In genomic region chr12:131053567-131053966, GRCh38 we compare ENCODE assay signal across 27 cellular contexts.
A peak's percentile ranks its signal among the peaks of the same experiment; 100 is the strongest.
DNase-seq lines count a peak whose midpoint lies in the region; ATAC-seq, FAIRE-seq and TF ChIP-seq lines count a peak whose summit lies in the region.
"Had no signal": no experiment of that assay in that cellular context is flagged by ENCODE, and none has a peak within 500 bp of the region (broad histone marks: within the 10 kb centered on the region; RNA-seq: fewer than 3 reads in every experiment).

No MANE protein-coding gene starts in this region.

- no peak overlapping the region for H3K4me3 ChIP-seq in BLaER1
- H3K4me3 ChIP-seq in GM23338, result no peak overlapping the region
- no peak overlapping the region for H3K4me3 ChIP-seq in K562
- no peak overlapping the region for H3K4me3 ChIP-seq in heart right ventricle
- H3K4me3 ChIP-seq: A549, GM12878 had no signal

- DNase-seq in GM23338 (ENCODE audit: low spot score) (no peak), NCI-H526 treated with DMSO at 0.1 percent for 48 hours (lab: John Stamatoyannopoulos, UW) (peak; percentile 11), K562 (ENCODE audit: extremely low read depth in 1 of 4, low spot score in 3 of 4) (no peak), T-helper 1 cell (no peak), heart right ventricle (no peak)
- DNase-seq: BE2C; C1 segment of cervical spinal cord; CD4-positive, CD25-positive, alpha-beta regulatory T cell; COR-L47; DMS 273 treated with DMSO at 0.1 percent for 48 hours; DMS153; DMS53; DMS79; DND-41; EL; GDM1 had no signal

- intact Hi-C loops in K562 (cut with micrococcal nuclease), result no loop called here
- intact Hi-C loops in heart right ventricle (cut with DNase I), result no loop called here

- no peaks in the 10 kb centered on the region for H3K9me3 Mint-ChIP-seq in GM23338
- H3K9me3 Mint-ChIP-seq: CD4-positive, alpha-beta memory T cell; CD8-positive, alpha-beta memory T cell had no signal

- TF ChIP-seq POLR2A in K562 (conservative IDR thresholded peaks at IDR 0.05), result no peak

- H3K9ac ChIP-seq in BLaER1 (no peak overlapping the region; the same call in 1 of the 2 replicates), K562 (ENCODE audit: insufficient read depth in 1 of 2, low read depth in 2 of 2, low read length in 2 of 2) (no peak overlapping the region)

- peak overlapping the region; percentile 38; the same call in 1 of the 2 replicates for H2AFZ ChIP-seq in GM23338
- no peak overlapping the region for H2AFZ ChIP-seq in K562 (ENCODE audit: low read depth, low read length)

- POLR2A ChIA-PET in K562 (lab: Yijun Ruan, JAX), result no interaction called here

- no peaks in the 10 kb centered on the region for H3F3A ChIP-seq in GM23338 (replicated peaks; ENCODE audit: low read depth)

- CTCF ChIA-PET in K562 (lab: Yijun Ruan, JAX; ENCODE audit: low intra/inter-chr PET ratio), result no interaction called here

- no peaks in the 10 kb centered on the region for H3K9me2 ChIP-seq in GM23338 (ENCODE audit: insufficient read depth)

- no peak overlapping the region for H3K4me3 Mint-ChIP-seq in GM23338
- H3K4me3 Mint-ChIP-seq: CD14-positive monocyte; CD4-positive, alpha-beta memory T cell; CD4-positive, CD25-positive, alpha-beta regulatory T cell; CD8-positive, alpha-beta memory T cell had no signal

- H3K27ac Mint-ChIP-seq in GM23338, result no peak overlapping the region
- H3K27ac Mint-ChIP-seq: CD14-positive monocyte; CD4-positive, alpha-beta memory T cell; CD4-positive, CD25-positive, alpha-beta regulatory T cell; CD8-positive, alpha-beta memory T cell had no signal

- in situ Hi-C loops in K562 (cut with MboI), result no loop called here

- H3K9me3 ChIP-seq in BLaER1 (peaks cover 7% of the 10 kb centered on the region; the same call in 1 of the 2 replicates), K562 (replicated peaks; ENCODE audit: control insufficient read depth, insufficient read depth, low read depth, low read length) (no peaks in the 10 kb centered on the region), heart right ventricle (no peaks in the 10 kb centered on the region)
- H3K9me3 ChIP-seq: A549, BE2C had no signal

- no TSS peak for BruUV-seq in K562 (replicated peaks; lab: Mats Ljungman, UMichigan)

- peaks cover 6% of the 10 kb centered on the region; the same call in 2 of the 3 replicates for H3K4me1 Mint-ChIP-seq in GM23338
- H3K4me1 Mint-ChIP-seq: CD4-positive, CD25-positive, alpha-beta regulatory T cell had no signal

- H3K79me2 ChIP-seq in GM23338 (replicated peaks; ENCODE audit: insufficient read depth), result no peaks in the 10 kb centered on the region
- no peaks in the 10 kb centered on the region for H3K79me2 ChIP-seq in K562 (ENCODE audit: control insufficient read depth, insufficient read depth, low read length)

- WGBS in K562 (ENCODE audit: insufficient coverage, low coverage, missing lambda C conversion rate), result 12% methylated on average over 6 of the region's 6 CpGs
- 89 to 92% methylated on average over 6 of the region's 6 CpGs for WGBS in heart right ventricle, 2 donors

- H3K27ac ChIP-seq in BLaER1, result no peak overlapping the region
- no peak overlapping the region for H3K27ac ChIP-seq in GM23338 (ENCODE audit: low read depth)
- H3K27ac ChIP-seq in K562 (ENCODE audit: extremely low read depth, low read depth, low read length), result no peak overlapping the region
- H3K27ac ChIP-seq in heart right ventricle, result no peak overlapping the region
- H3K27ac ChIP-seq: 22Rv1, A549 had no signal

- no peak for ATAC-seq in GM23338
- no peak for ATAC-seq in K562
- ATAC-seq in heart right ventricle, result no peak
- no peak for ATAC-seq in GM18858 (IDR thresholded peaks at IDR 0.05; ENCODE audit: unreplicated experiment)
- ATAC-seq: A549 had no signal

- H3K36me3 ChIP-seq in BLaER1, result no peaks in the 10 kb centered on the region
- no peaks in the 10 kb centered on the region for H3K36me3 ChIP-seq in GM23338 (ENCODE audit: insufficient read depth)
- H3K36me3 ChIP-seq in K562 (ENCODE audit: control insufficient read depth, insufficient read depth, low read length), result no peaks in the 10 kb centered on the region
- H3K36me3 ChIP-seq in heart right ventricle, result no peaks in the 10 kb centered on the region
- H3K36me3 ChIP-seq: BE2C had no signal

- H3K27me3 ChIP-seq in BLaER1 (peaks cover 11% of the 10 kb centered on the region; the same call in 1 of the 2 replicates), GM23338 (ENCODE audit: insufficient read depth) (no peaks in the 10 kb centered on the region), K562 (ENCODE audit: control insufficient read depth in 2 of 2, insufficient read depth in 2 of 2, low read length in 2 of 2) (peaks cover 39 to 83% of the 10 kb centered on the region in 2 experiments), heart right ventricle (no peaks in the 10 kb centered on the region)

- H3K36me3 Mint-ChIP-seq in GM23338 (ENCODE audit: low read depth), result no peaks in the 10 kb centered on the region
- H3K36me3 Mint-ChIP-seq: CD4-positive, alpha-beta memory T cell; CD4-positive, CD25-positive, alpha-beta regulatory T cell; CD8-positive, alpha-beta memory T cell had no signal

- no peak for TF ChIP-seq RAD21 in K562 (CRISPR knock-in tag; conservative IDR thresholded peaks at IDR 0.05 in 1 of 2, IDR thresholded peaks at IDR 0.05 in 1 of 2)

- H3K27me3 Mint-ChIP-seq in GM23338 (ENCODE audit: insufficient read depth, low read depth, poor library complexity), result peaks cover 5% of the 10 kb centered on the region

- FAIRE-seq in K562 (lab: Jason Lieb, UNC), result no peak
- FAIRE-seq: A549, GM12878, GM12892, GM18507, GM19239 had no signal

- no peak for TF ChIP-seq EP300 in K562 (IDR thresholded peaks at IDR 0.05; ENCODE audit: low read length)

- TF ChIP-seq CTCF in GM23338 (conservative IDR thresholded peaks at IDR 0.05; ENCODE audit: low read depth in 2 of 2), result no peak
- TF ChIP-seq CTCF in K562 (IDR thresholded peaks at IDR 0.05 in 2 of 3, conservative IDR thresholded peaks at IDR 0.05 in 1 of 3; ENCODE audit: insufficient read depth in 2 of 3, low read depth in 1 of 3, low read length in 3 of 3), result no peak
- TF ChIP-seq CTCF in heart right ventricle (IDR thresholded peaks at IDR 0.05), result no peak

- H3K4me2 ChIP-seq in BLaER1 (peak overlapping the region; percentile 91), GM23338 (no peak overlapping the region), K562 (ENCODE audit: insufficient read depth, low read length) (no peak overlapping the region)
- H3K4me2 ChIP-seq: A549 had no signal

- H4K20me1 ChIP-seq in BLaER1, result no peaks in the 10 kb centered on the region
- H4K20me1 ChIP-seq in GM23338 (replicated peaks; ENCODE audit: insufficient read depth), result no peaks in the 10 kb centered on the region
- H4K20me1 ChIP-seq in K562 (replicated peaks; ENCODE audit: control insufficient read depth, insufficient read depth, low read length), result peaks cover 23% of the 10 kb centered on the region

- peaks cover 100% of the 10 kb centered on the region for H3K4me1 ChIP-seq in BLaER1
- no peaks in the 10 kb centered on the region for H3K4me1 ChIP-seq in GM23338 (ENCODE audit: insufficient read depth)
- peaks cover 0 to 10% of the 10 kb centered on the region in 2 experiments; a peak in 2 of 5 replicates for H3K4me1 ChIP-seq in K562 (replicated peaks in 1 of 2; ENCODE audit: control insufficient read depth in 2 of 2, insufficient read depth in 2 of 2, low read length in 2 of 2)
- H3K4me1 ChIP-seq in heart right ventricle, result peaks cover 12 to 50% (median 29%) of the 10 kb centered on the region in 9 donors
- H3K4me1 ChIP-seq: A549, BE2C had no signal

- H3K9me1 ChIP-seq in K562 (ENCODE audit: control insufficient read depth, insufficient read depth, low read length), result no peaks in the 10 kb centered on the region

TF ChIP-seq in GM23338, 12 proteins besides CTCF, POLR2A, EP300 and RAD21 (continues in another document):
- TF ChIP-seq ZNF114 (CRISPR knock-in tag; IDR thresholded peaks at IDR 0.05), result no peak
- no peak for TF ChIP-seq EZH2phosphoT487 (IDR thresholded peaks at IDR 0.05; ENCODE audit: unreplicated experiment)

TF ChIP-seq in K562, 482 proteins besides CTCF, POLR2A, EP300 and RAD21:
- TF ChIP-seq FOXA3 (CRISPR knock-in tag; conservative IDR thresholded peaks at IDR 0.05 in 1 of 2, IDR thresholded peaks at IDR 0.05 in 1 of 2), result peak; percentile 53 to 60; a peak in 3 of 4 replicates
- no peak for TF ChIP-seq MECOM (CRISPR knock-in tag; IDR thresholded peaks at IDR 0.05)
